Comparison of ENCODE assay signal across 8 cellular contexts in the genomic region with DNA sequence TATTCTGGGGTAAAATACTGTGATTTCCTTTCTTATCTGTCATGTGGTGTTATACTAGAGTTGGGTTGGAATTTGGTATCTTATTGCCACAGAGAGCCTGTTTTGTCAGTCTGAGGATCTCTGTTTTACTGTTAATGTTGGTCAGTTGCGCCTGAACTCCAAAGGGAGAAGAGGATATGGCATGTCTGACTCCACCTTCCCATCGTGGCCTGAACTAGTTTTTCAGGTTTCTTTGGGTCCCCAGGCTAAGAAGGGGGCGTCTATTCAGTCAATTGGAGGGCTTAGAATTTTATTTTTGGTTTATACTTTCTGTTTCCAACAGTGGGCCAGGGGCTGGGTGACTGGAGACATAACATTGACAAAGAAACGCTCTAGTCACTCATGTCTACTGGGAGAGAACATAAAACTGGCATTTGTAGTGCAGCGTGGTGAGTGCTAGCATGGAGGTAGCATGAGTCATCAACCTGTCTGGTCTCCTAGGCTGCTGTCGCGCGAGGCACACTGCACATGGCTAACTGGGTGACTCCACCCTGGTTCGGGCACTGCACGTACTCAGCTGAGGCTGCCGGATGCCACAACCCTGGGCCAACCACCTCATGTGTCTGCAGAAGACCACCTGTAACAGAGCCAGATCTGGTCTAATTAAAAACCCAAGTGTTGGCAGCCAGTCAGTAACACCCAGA.
DNase-seq lines count a peak whose midpoint lies in the region; ATAC-seq lines count a peak whose summit lies in the region.

No MANE protein-coding gene starts in this region.

- H3K36me3 Mint-ChIP-seq in activated naive CD8-positive, alpha-beta T cell treated with anti-CD3 and anti-CD28 coated beads for 36 hours: no peaks in the 10 kb centered on the region

- H3K4me3 Mint-ChIP-seq in activated naive CD8-positive, alpha-beta T cell treated with anti-CD3 and anti-CD28 coated beads for 36 hours: no peak overlapping the region

- H3K36me3 ChIP-seq in effector memory CD4-positive, alpha-beta T cell (ENCODE audit: control insufficient read depth, insufficient read depth, low read length): no peaks in the 10 kb centered on the region

- H3K4me1 Mint-ChIP-seq in activated naive CD8-positive, alpha-beta T cell treated with anti-CD3 and anti-CD28 coated beads for 36 hours: peaks cover 6% of the 10 kb centered on the region

- H3K4me3 ChIP-seq in effector memory CD4-positive, alpha-beta T cell (ENCODE audit: insufficient read depth, low read depth, low read length, poor library complexity, severe bottlenecking): no peak overlapping the region

- peak; percentile 96 for ATAC-seq in GM18868 (IDR thresholded peaks at IDR 0.05; ENCODE audit: unreplicated experiment)

- intact Hi-C loops in posterior cingulate gyrus (cut with DNase I): no loop called here

- no peaks in the 10 kb centered on the region for H3K9me3 Mint-ChIP-seq in activated naive CD8-positive, alpha-beta T cell treated with anti-CD3 and anti-CD28 coated beads for 36 hours

- no peak overlapping the region for H3K27ac ChIP-seq in effector memory CD4-positive, alpha-beta T cell (ENCODE audit: insufficient read depth, low read length, poor library complexity, severe bottlenecking)

- H3K27me3 Mint-ChIP-seq in activated naive CD8-positive, alpha-beta T cell treated with anti-CD3 and anti-CD28 coated beads for 36 hours: peaks cover 4% of the 10 kb centered on the region

- peak; percentile 64 for DNase-seq in HK-2 (ENCODE audit: unreplicated experiment)
- peak; percentile 34 for DNase-seq in activated naive CD8-positive, alpha-beta T cell treated with anti-CD3 and anti-CD28 coated beads for 36 hours
- peak in 8 of 10 donors; percentile 27 to 91 (median 58) for DNase-seq in posterior cingulate gyrus
- no peak for DNase-seq in CD1c-positive myeloid dendritic cell (ENCODE audit: extremely low spot score)
- no peak for DNase-seq in effector memory CD4-positive, alpha-beta T cell
- no peak for DNase-seq in effector CD8-positive, alpha-beta T cell (lab: John Stamatoyannopoulos, UW)
- no peak for DNase-seq in medulla oblongata (ENCODE audit: extremely low spot score)

- no peaks in the 10 kb centered on the region for H3K27me3 ChIP-seq in effector memory CD4-positive, alpha-beta T cell (replicated peaks; ENCODE audit: control insufficient read depth, insufficient read depth, low read length, poor library complexity, severe bottlenecking)

- H3K27ac Mint-ChIP-seq in activated naive CD8-positive, alpha-beta T cell treated with anti-CD3 and anti-CD28 coated beads for 36 hours: peak overlapping the region; percentile 44

- no peaks in the 10 kb centered on the region for H3K4me1 ChIP-seq in effector memory CD4-positive, alpha-beta T cell (ENCODE audit: control insufficient read depth, insufficient read depth, low read length, poor library complexity, severe bottlenecking)

- no peaks in the 10 kb centered on the region for H3K9me3 ChIP-seq in effector memory CD4-positive, alpha-beta T cell (ENCODE audit: control insufficient read depth, low read length)

Comparison
In these comparisons a context has a peak if more than half of its experiments do, and no peak if none do; other contexts are left out.
1. DNase-seq: peak in HK-2 (single experiment), activated naive CD8-positive, alpha-beta T cell treated with anti-CD3 and anti-CD28 coated beads for 36 hours (single experiment) and posterior cingulate gyrus (8 of 10); none in CD1c-positive myeloid dendritic cell (single experiment), effector memory CD4-positive, alpha-beta T cell (0 of 3), effector CD8-positive, alpha-beta T cell (single experiment) and medulla oblongata (single experiment).